In genomic region chr1:153355445-153356071, GRCh38 we compare ENCODE assay signal across 10 cellular contexts. TPM values are rescaled to one million over a fixed set of nuclear protein-coding genes. Genes with fewer than 3 reads are reported as not detected.
DNase-seq lines count a peak whose midpoint lies in the region; ATAC-seq, FAIRE-seq and TF ChIP-seq lines count a peak whose summit lies in the region.
"Had no signal": no experiment of that assay in that cellular context is flagged by ENCODE, and none has a peak within 500 bp of the region (broad histone marks: within the 10 kb centered on the region; RNA-seq: fewer than 3 reads in every experiment).

No MANE protein-coding gene starts in this region.

- ATAC-seq in GM18870 (IDR thresholded peaks at IDR 0.05; ENCODE audit: unreplicated experiment) = no peak

- TF ChIP-seq CTCF in cardiac fibroblast (IDR thresholded peaks at IDR 0.05; ENCODE audit: low read depth, low read length) (peak; percentile 68), liver (IDR thresholded peaks at IDR 0.05; ENCODE audit: low read depth, low read length, missing input control) (peak; percentile 44)

- peak; percentile 76 to 82 for TF ChIP-seq RAD21 in liver (IDR thresholded peaks at IDR 0.05)

- peak; percentile 27 for DNase-seq in activated T-cell treated with anti-CD3 and anti-CD28 coated beads for 24 hours (ENCODE audit: low read depth)
- no peak for DNase-seq in activated T-cell treated with anti-CD3 and anti-CD28 coated beads, Interleukin-2, amount 50 U/mL, for 1 hour
- DNase-seq in NAMALWA (ENCODE audit: low spot score) = peak; percentile 80
- DNase-seq in SK-N-DZ (ENCODE audit: low spot score) = peak; percentile 32
- peak; percentile 70 to 74 for DNase-seq in cardiac fibroblast (ENCODE audit: low read depth in 2 of 2)
- peak; percentile 80 for DNase-seq in urothelium cell line (ENCODE audit: low spot score)

- H3K4me1 ChIP-seq in liver (ENCODE audit: control insufficient read depth in 4 of 4, insufficient read depth in 4 of 4, low read length in 3 of 4) = peaks cover 0 to 11% (median 5%) of the 10 kb centered on the region in 4 donors

- H3K9ac ChIP-seq in liver (ENCODE audit: low read depth in 1 of 2, low read length in 2 of 2) = no peak overlapping the region

- no peaks in the 10 kb centered on the region for H3K36me3 ChIP-seq in liver (ENCODE audit: control insufficient read depth in 4 of 4, insufficient read depth in 3 of 4, low read depth in 1 of 4, low read length in 3 of 4)

- whole genome bisulfite sequencing in liver = 48% methylated on average over 10 of the region's 10 CpGs

- no peak overlapping the region for H3K27ac ChIP-seq in liver (ENCODE audit: low read depth in 1 of 2, low read length in 2 of 2)

- H3K4me3 ChIP-seq in cardiac fibroblast (replicated peaks in 1 of 2; ENCODE audit: low read depth in 2 of 2, low read length in 2 of 2) = no peak overlapping the region
- no peak overlapping the region for H3K4me3 ChIP-seq in liver (ENCODE audit: low read depth in 1 of 3, low read length in 3 of 3)

- no peaks in the 10 kb centered on the region for H3K9me3 ChIP-seq in liver (ENCODE audit: control insufficient read depth in 4 of 4, low read length in 3 of 4)

- no peak for FAIRE-seq in urothelium cell line (lab: Jason Lieb, UNC)
- FAIRE-seq: colon had no signal

- H3K27me3 ChIP-seq in liver (ENCODE audit: control insufficient read depth in 4 of 4, insufficient read depth in 4 of 4, low read length in 3 of 4) = peaks cover 0 to 7% (median 0%) of the 10 kb centered on the region in 4 donors

TF ChIP-seq in liver, 16 proteins besides CTCF, POLR2A, EP300 and RAD21:
- TF ChIP-seq SP1 (IDR thresholded peaks at IDR 0.05) (no peak), ATF3 (IDR thresholded peaks at IDR 0.05) (no peak), YY1 (IDR thresholded peaks at IDR 0.05) (no peak), GABPA (IDR thresholded peaks at IDR 0.05 in 1 of 2, conservative IDR thresholded peaks at IDR 0.05 in 1 of 2) (no peak)

RNA-seq across cellular contexts. Expression of gene S100A9, which starts 2.1 kb away (rescaled TPM):
- not detected in 2 replicates for polyA plus RNA-seq in SK-N-DZ (2014; cell fraction: cytosol; rRNA removed)
- polyA plus RNA-seq in SK-N-DZ (2014; cell fraction: nucleus; rRNA removed) = not detected in 2 replicates
- 100 to 1,000 TPM; 191 to 603 TPM for total RNA-seq in liver
- 100 to 1,000 TPM in 1 of 2 donors, 10 to 100 TPM in 1; 35.0 to 125 TPM for polyA plus RNA-seq in liver

RNA-seq across cellular contexts. Expression of gene PGLYRP4, which starts 6.9 kb away (rescaled TPM):
- not detected in 2 replicates for polyA plus RNA-seq in SK-N-DZ (2014; cell fraction: cytosol; rRNA removed)
- not detected in 2 replicates for polyA plus RNA-seq in SK-N-DZ (2014; cell fraction: nucleus; rRNA removed)
- total RNA-seq in liver = not detected
- not detected for polyA plus RNA-seq in liver
- total RNA-seq: temporal lobe had no signal

RNA-seq across cellular contexts. Expression of gene S100A12, which starts 19.9 kb away (rescaled TPM):
- polyA plus RNA-seq in SK-N-DZ (2014; cell fraction: cytosol; rRNA removed) = not detected in 2 replicates
- polyA plus RNA-seq in SK-N-DZ (2014; cell fraction: nucleus; rRNA removed) = not detected in 2 replicates
- 10 to 100 TPM; 19.5 to 35.2 TPM for total RNA-seq in liver
- polyA plus RNA-seq in liver = 1 to 10 TPM; 3.3 to 4.7 TPM

RNA-seq across cellular contexts. Expression of gene S100A8, which starts 35.3 kb away (rescaled TPM):
- polyA plus RNA-seq in SK-N-DZ (2014; cell fraction: cytosol; rRNA removed) = not detected in 2 replicates
- not detected in 2 replicates for polyA plus RNA-seq in SK-N-DZ (2014; cell fraction: nucleus; rRNA removed)
- 10 to 100 TPM; 38.4 to 99.3 TPM for total RNA-seq in liver
- 10 to 100 TPM; 40.4 to 43.4 TPM for polyA plus RNA-seq in liver

RNA-seq across cellular contexts. Expression of gene PGLYRP3, which starts 42.8 kb away (rescaled TPM):
- not detected in 2 replicates for polyA plus RNA-seq in SK-N-DZ (2014; cell fraction: cytosol; rRNA removed)
- polyA plus RNA-seq in SK-N-DZ (2014; cell fraction: nucleus; rRNA removed) = not detected in 2 replicates
- total RNA-seq in liver = not detected
- not detected for polyA plus RNA-seq in liver
- total RNA-seq: temporal lobe had no signal
